ENCODE assay signal across 8 cellular contexts in genomic region chr19:21505459-21506393, GRCh38. TPM values are rescaled to one million over a fixed set of nuclear protein-coding genes. Genes with fewer than 3 reads are reported as not detected.
A peak's percentile ranks its signal among the peaks of the same experiment; 100 is the strongest.
DNase-seq lines count a peak whose midpoint lies in the region; ATAC-seq, FAIRE-seq and TF ChIP-seq lines count a peak whose summit lies in the region.

Gene ZNF429, plus strand, starts transcription at chr19:21505602. Its CDS starts 170 bp downstream, at chr19:21505772.

- peak; percentile 92 for FAIRE-seq in GM19239 (lab: Jason Lieb, UNC)

- DNase-seq in BE2C, result peak; percentile 93
- DNase-seq in GM19239 (ENCODE audit: insufficient read length, low spot score), result peak; percentile 85
- peak; percentile 79 for DNase-seq in NCI-H524 treated with DMSO at 0.1 percent for 48 hours (lab: John Stamatoyannopoulos, UW)
- peak; percentile 86 for DNase-seq in activated CD4-positive, alpha-beta T cell treated with anti-CD3 and anti-CD28 coated beads, Interleukin-2, amount 50 U/mL, for 1 hour
- DNase-seq in left lobe of liver (ENCODE audit: low spot score), result peak; percentile 94
- peak; percentile 86 to 88 for DNase-seq in stimulated activated CD4-positive, alpha-beta T cell treated with anti-CD3 and anti-CD28 coated beads, Interleukin-2, amount 100 ng/mL, for 24 hours

- peak within 1 kb of the TSS; percentile 93 for H3K4me3 ChIP-seq in BE2C (ENCODE audit: low read depth, low read length)

- ATAC-seq in HG03457 (IDR thresholded peaks at IDR 0.05; ENCODE audit: unreplicated experiment) (peak; percentile 99), left lobe of liver (peak; percentile 96)

- TF ChIP-seq CTCF in BE2C (IDR thresholded peaks at IDR 0.05; ENCODE audit: low read depth, low read length), result no peak

- peak within 1 kb of the TSS; percentile 99 for H3K4me3 Mint-ChIP-seq in dendritic cell treated with granulocyte-macrophage colony-stimulating factor and Interleukin-4, amounts not matched to agents 40 ng/mL and 50 ng/mL, for 4 days

- H3K4me1 ChIP-seq in BE2C, result no peaks in the 10 kb centered on the region

- H3K4me1 Mint-ChIP-seq in dendritic cell treated with granulocyte-macrophage colony-stimulating factor and Interleukin-4, amounts not matched to agents 40 ng/mL and 50 ng/mL, for 4 days (ENCODE audit: low read depth), result peaks cover 9% of the 10 kb centered on the region

- H3K36me3 Mint-ChIP-seq in dendritic cell treated with granulocyte-macrophage colony-stimulating factor and Interleukin-4, amounts not matched to agents 40 ng/mL and 50 ng/mL, for 4 days (ENCODE audit: low read depth), result peaks cover 47% of the 10 kb centered on the region

- H3K27me3 ChIP-seq in BE2C, result no peaks in the 10 kb centered on the region

- H3K9me3 Mint-ChIP-seq in dendritic cell treated with granulocyte-macrophage colony-stimulating factor and Interleukin-4, amounts not matched to agents 40 ng/mL and 50 ng/mL, for 4 days, result peaks cover 15% of the 10 kb centered on the region

- H3K36me3 ChIP-seq in BE2C, result peaks cover 7% of the 10 kb centered on the region

- intact Hi-C loops in dendritic cell treated with granulocyte-macrophage colony-stimulating factor and Interleukin-4, amounts not matched to agents 40 ng/mL and 50 ng/mL, for 4 days (cut with micrococcal nuclease), result loop anchor here (2.0 kb wide), 2 partner anchors 31 to 63 kb away; no protein-coding TSS in a partner anchor

- H3K27me3 Mint-ChIP-seq in dendritic cell treated with granulocyte-macrophage colony-stimulating factor and Interleukin-4, amounts not matched to agents 40 ng/mL and 50 ng/mL, for 4 days, result no peaks in the 10 kb centered on the region

- peak within 1 kb of the TSS; percentile 97 for H3K27ac Mint-ChIP-seq in dendritic cell treated with granulocyte-macrophage colony-stimulating factor and Interleukin-4, amounts not matched to agents 40 ng/mL and 50 ng/mL, for 4 days

- H3K9me3 ChIP-seq in BE2C, result no peaks in the 10 kb centered on the region; the same call in none of the 2 replicates

RNA-seq across cellular contexts. Expression of gene ZNF429, which starts in this region (rescaled TPM):
- 5.2 TPM for polyA plus RNA-seq in BE2C (2012; ENCODE audit: insufficient read depth, insufficient read length, low read depth)
- 9.2 TPM for total RNA-seq in left lobe of liver

Comparison
In these comparisons a context has a peak if more than half of its experiments do, and no peak if none do; other contexts are left out.
1. Peak in every context shown above with its lines: DNase-seq, ATAC-seq and H3K4me3 ChIP-seq.